Comparison of ENCODE assay signal across 1 cellular context in the genomic region with DNA sequence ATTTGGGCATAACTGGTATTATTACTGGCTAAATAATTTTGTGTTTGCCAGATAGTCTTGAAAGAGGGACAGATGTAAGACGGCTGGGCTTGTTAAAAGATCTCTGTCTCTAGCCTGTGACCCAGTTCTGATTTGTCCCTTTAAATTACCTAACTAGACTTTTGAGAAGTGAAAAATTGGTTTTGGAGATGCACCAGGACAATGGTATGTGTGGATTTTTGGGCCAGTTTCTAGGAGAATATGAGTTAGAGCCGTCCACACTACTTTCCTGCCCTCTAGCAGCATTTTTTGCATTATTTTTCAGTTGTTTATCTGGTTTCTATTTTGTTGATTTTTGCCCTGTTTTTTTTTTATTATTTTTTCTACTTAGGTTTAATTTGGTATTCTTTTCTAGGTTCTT.
TF ChIP-seq lines count a peak whose summit lies in the region.

No MANE protein-coding gene starts in this region.

TF ChIP-seq in K562, 482 proteins besides CTCF, POLR2A, EP300 and RAD21:
- TF ChIP-seq ZNF583 (CRISPR knock-in tag; IDR thresholded peaks at IDR 0.05): no peak
- TF ChIP-seq ZNF551 (CRISPR knock-in tag; IDR thresholded peaks at IDR 0.05): no peak
- 0 out of 2 replicates have a peak, but pooled peaks have one; percentile 7 for TF ChIP-seq ZNF121 (CRISPR knock-in tag; conservative IDR thresholded peaks at IDR 0.05)
